Comparison of ENCODE assay signal across 14 cellular contexts in genomic region chr3:70990723-70991122, GRCh38.
DNase-seq lines count a peak whose midpoint lies in the region; ATAC-seq and TF ChIP-seq lines count a peak whose summit lies in the region.
"Had no signal": no experiment of that assay in that cellular context is flagged by ENCODE, and none has a peak within 500 bp of the region (broad histone marks: within the 10 kb centered on the region; RNA-seq: fewer than 3 reads in every experiment).

No MANE protein-coding gene starts in this region.

- peaks cover 3% of the 10 kb centered on the region for H3K9me3 Mint-ChIP-seq in activated CD4-positive, alpha-beta memory T cell treated with anti-CD3 and anti-CD28 coated beads for 36 hours
- no peaks in the 10 kb centered on the region for H3K9me3 Mint-ChIP-seq in activated CD4-positive, alpha-beta memory T cell treated with anti-CD3 and anti-CD28 coated beads, Interleukin-2, amount 10 ng/mL, durations not matched to agents 7 days and 5 days
- no peaks in the 10 kb centered on the region for H3K9me3 Mint-ChIP-seq in T-helper 2 cell treated with Interferon-gamma antibody and Interleukin-4, amounts not matched to agents 5 μg/mL and 100 μg/mL, for 36 hours
- H3K9me3 Mint-ChIP-seq: activated T-cell treated with anti-CD3 and anti-CD28 coated beads, Interleukin-2, amount 50 U/mL, for 4 hours had no signal

- H3K27me3 ChIP-seq in gastroesophageal sphincter: no peaks in the 10 kb centered on the region
- H3K27me3 ChIP-seq in stomach smooth muscle (ENCODE audit: control insufficient read depth in 1 of 2, insufficient read depth in 2 of 2, low read length in 2 of 2): no peaks in the 10 kb centered on the region

- ATAC-seq in gastroesophageal sphincter: peak; percentile 42
- no peak for ATAC-seq in GM18505 (IDR thresholded peaks at IDR 0.05; ENCODE audit: unreplicated experiment)

- TF ChIP-seq EP300 in gastroesophageal sphincter (IDR thresholded peaks at IDR 0.05): no peak

- no peak overlapping the region for H3K4me3 Mint-ChIP-seq in activated CD4-positive, alpha-beta memory T cell treated with anti-CD3 and anti-CD28 coated beads for 36 hours
- H3K4me3 Mint-ChIP-seq in activated CD4-positive, alpha-beta memory T cell treated with anti-CD3 and anti-CD28 coated beads, Interleukin-2, amount 10 ng/mL, durations not matched to agents 7 days and 5 days: no peak overlapping the region
- H3K4me3 Mint-ChIP-seq in T-helper 2 cell treated with Interferon-gamma antibody and Interleukin-4, amounts not matched to agents 5 μg/mL and 100 μg/mL, for 36 hours: peak overlapping the region; percentile 60

- no peak overlapping the region for H3K9ac ChIP-seq in stomach smooth muscle (ENCODE audit: low read length in 2 of 2)

- no peak for DNase-seq in activated CD4-positive, alpha-beta memory T cell treated with anti-CD3 and anti-CD28 coated beads for 36 hours
- DNase-seq in activated CD4-positive, alpha-beta memory T cell treated with anti-CD3 and anti-CD28 coated beads, Interleukin-2, amount 10 ng/mL, durations not matched to agents 7 days and 5 days: no peak
- no peak for DNase-seq in T-helper 2 cell treated with Interferon-gamma antibody and Interleukin-4, amounts not matched to agents 5 μg/mL and 100 μg/mL, for 36 hours (ENCODE audit: low spot score)
- DNase-seq in HT-29 (ENCODE audit: low spot score) (no peak), occipital lobe (lab: John Stamatoyannopoulos, UW) (no peak)
- DNase-seq: ACHN; activated T-cell treated with anti-CD3 and anti-CD28 coated beads, Interleukin-2, amount 50 U/mL, for 4 hours; caudate nucleus; DMS79 treated with DMSO at 0.1 percent for 48 hours; naive B cell; NCI-H446 had no signal

- H3K4me3 ChIP-seq in gastroesophageal sphincter (no peak overlapping the region), stomach smooth muscle (ENCODE audit: low read length in 2 of 2) (no peak overlapping the region)

- H3K4me1 Mint-ChIP-seq in activated CD4-positive, alpha-beta memory T cell treated with anti-CD3 and anti-CD28 coated beads for 36 hours (ENCODE audit: low read depth): peaks cover 57% of the 10 kb centered on the region
- peaks cover 28% of the 10 kb centered on the region for H3K4me1 Mint-ChIP-seq in activated CD4-positive, alpha-beta memory T cell treated with anti-CD3 and anti-CD28 coated beads, Interleukin-2, amount 10 ng/mL, durations not matched to agents 7 days and 5 days
- peaks cover 25% of the 10 kb centered on the region for H3K4me1 Mint-ChIP-seq in T-helper 2 cell treated with Interferon-gamma antibody and Interleukin-4, amounts not matched to agents 5 μg/mL and 100 μg/mL, for 36 hours (ENCODE audit: low read depth)

- H3K27ac Mint-ChIP-seq in activated CD4-positive, alpha-beta memory T cell treated with anti-CD3 and anti-CD28 coated beads for 36 hours: peak overlapping the region; percentile 81
- no peak overlapping the region for H3K27ac Mint-ChIP-seq in activated CD4-positive, alpha-beta memory T cell treated with anti-CD3 and anti-CD28 coated beads, Interleukin-2, amount 10 ng/mL, durations not matched to agents 7 days and 5 days
- peak overlapping the region; percentile 70 for H3K27ac Mint-ChIP-seq in T-helper 2 cell treated with Interferon-gamma antibody and Interleukin-4, amounts not matched to agents 5 μg/mL and 100 μg/mL, for 36 hours

- intact Hi-C loops in activated CD4-positive, alpha-beta memory T cell treated with anti-CD3 and anti-CD28 coated beads for 36 hours (cut with micrococcal nuclease): loop anchor here (2.0 kb wide), 1 partner anchor 20 kb away; no protein-coding TSS in a partner anchor

- H3K4me1 ChIP-seq in gastroesophageal sphincter: peaks cover 15 to 99% (median 57%) of the 10 kb centered on the region in 3 donors
- peaks cover 29% of the 10 kb centered on the region for H3K4me1 ChIP-seq in stomach smooth muscle (ENCODE audit: control insufficient read depth, insufficient read depth, low read length)

- 35 to 54% methylated on average over 5 of the region's 5 CpGs for WGBS in gastroesophageal sphincter (ENCODE audit: low coverage in 1 of 2), 2 donors

- POLR2A ChIA-PET in activated CD4-positive, alpha-beta memory T cell treated with anti-CD3 and anti-CD28 coated beads for 36 hours (lab: Charles Lee): interaction anchor here (0.6 to 1.0 kb wide), 2 partner anchors 10 to 165 kb away, joined by 3 to 5 read pairs; no protein-coding TSS in a partner anchor
- POLR2A ChIA-PET in activated CD4-positive, alpha-beta memory T cell treated with anti-CD3 and anti-CD28 coated beads, Interleukin-2, amount 10 ng/mL, durations not matched to agents 7 days and 5 days (lab: Charles Lee): interaction anchor here (0.8 to 1.2 kb wide), 2 partner anchors 73 to 75 kb away, joined by 3 to 5 read pairs; no protein-coding TSS in a partner anchor

- H3K36me3 ChIP-seq in gastroesophageal sphincter: peaks cover under 1 to 49% of the 10 kb centered on the region in 2 donors
- peaks cover 8 to 15% of the 10 kb centered on the region in 2 donors for H3K36me3 ChIP-seq in stomach smooth muscle (ENCODE audit: control insufficient read depth in 2 of 2, insufficient read depth in 2 of 2, low read length in 2 of 2)

- H3K9me3 ChIP-seq in gastroesophageal sphincter (no peaks in the 10 kb centered on the region), stomach smooth muscle (ENCODE audit: control insufficient read depth in 2 of 2, low read length in 2 of 2) (no peaks in the 10 kb centered on the region)

- H3K27me3 Mint-ChIP-seq in activated CD4-positive, alpha-beta memory T cell treated with anti-CD3 and anti-CD28 coated beads for 36 hours: no peaks in the 10 kb centered on the region
- H3K27me3 Mint-ChIP-seq in activated CD4-positive, alpha-beta memory T cell treated with anti-CD3 and anti-CD28 coated beads, Interleukin-2, amount 10 ng/mL, durations not matched to agents 7 days and 5 days: no peaks in the 10 kb centered on the region
- H3K27me3 Mint-ChIP-seq in T-helper 2 cell treated with Interferon-gamma antibody and Interleukin-4, amounts not matched to agents 5 μg/mL and 100 μg/mL, for 36 hours (ENCODE audit: low read depth): no peaks in the 10 kb centered on the region
- H3K27me3 Mint-ChIP-seq: naive B cell had no signal

- no peak for TF ChIP-seq POLR2A in gastroesophageal sphincter (IDR thresholded peaks at IDR 0.05)
- no peak for TF ChIP-seq POLR2A in GM18505 (IDR thresholded peaks at IDR 0.05; ENCODE audit: borderline replicate concordance, extremely low read depth, insufficient read depth, insufficient read length)

- H3K27ac ChIP-seq in gastroesophageal sphincter: peak overlapping the region; percentile 82 to 92 (median 88)
- H3K27ac ChIP-seq in stomach smooth muscle (ENCODE audit: low read length): peak overlapping the region; percentile 31

- CTCF ChIA-PET in activated CD4-positive, alpha-beta memory T cell treated with anti-CD3 and anti-CD28 coated beads for 36 hours (lab: Charles Lee): interaction anchor here (1.0 kb wide), 1 partner anchor 16 kb away, joined by 4 read pairs; no protein-coding TSS in a partner anchor
- CTCF ChIA-PET in activated CD4-positive, alpha-beta memory T cell treated with anti-CD3 and anti-CD28 coated beads, Interleukin-2, amount 10 ng/mL, durations not matched to agents 7 days and 5 days (lab: Charles Lee): interaction anchor here (1.3 kb wide), 1 partner anchor 72 kb away, joined by 3 read pairs; no protein-coding TSS in a partner anchor

- no peak for TF ChIP-seq CTCF in gastroesophageal sphincter (IDR thresholded peaks at IDR 0.05)

- H3K36me3 Mint-ChIP-seq in activated CD4-positive, alpha-beta memory T cell treated with anti-CD3 and anti-CD28 coated beads for 36 hours: peaks cover 67% of the 10 kb centered on the region
- peaks cover 81% of the 10 kb centered on the region for H3K36me3 Mint-ChIP-seq in activated CD4-positive, alpha-beta memory T cell treated with anti-CD3 and anti-CD28 coated beads, Interleukin-2, amount 10 ng/mL, durations not matched to agents 7 days and 5 days (ENCODE audit: low read depth)
- H3K36me3 Mint-ChIP-seq in T-helper 2 cell treated with Interferon-gamma antibody and Interleukin-4, amounts not matched to agents 5 μg/mL and 100 μg/mL, for 36 hours (ENCODE audit: low read depth): peaks cover 81% of the 10 kb centered on the region
